In genomic region chr11:30488304-30488998, GRCh38 we compare ENCODE assay signal across 1 cellular context.
A peak's percentile ranks its signal among the peaks of the same experiment; 100 is the strongest.
TF ChIP-seq lines count a peak whose summit lies in the region.

No MANE protein-coding gene starts in this region.

TF ChIP-seq in HepG2, 621 proteins besides CTCF, POLR2A, EP300 and RAD21 (continued from another document and continues in another):
- no peak for TF ChIP-seq SRSF9 (IDR thresholded peaks at IDR 0.05; ENCODE audit: borderline replicate concordance, insufficient read depth, low read depth, low read length, poor library complexity, severe bottlenecking)
- TF ChIP-seq ZNF367 (CRISPR knock-in tag; IDR thresholded peaks at IDR 0.05; ENCODE audit: borderline replicate concordance) = no peak
- no peak for TF ChIP-seq FIP1L1 (IDR thresholded peaks at IDR 0.05; ENCODE audit: borderline replicate concordance, insufficient read depth, low read depth, low read length)
- TF ChIP-seq ZNF570 (CRISPR knock-in tag; IDR thresholded peaks at IDR 0.05; ENCODE audit: borderline replicate concordance) = no peak
- TF ChIP-seq ATF6 (CRISPR knock-in tag; conservative IDR thresholded peaks at IDR 0.05) = no peak
- no peak for TF ChIP-seq KMT2A (CRISPR knock-in tag; IDR thresholded peaks at IDR 0.05)
- no peak for TF ChIP-seq RFXAP (CRISPR knock-in tag; IDR thresholded peaks at IDR 0.05; ENCODE audit: borderline replicate concordance)
- TF ChIP-seq ZNF468 (CRISPR knock-in tag; IDR thresholded peaks at IDR 0.05) = no peak
- TF ChIP-seq CBFB (CRISPR knock-in tag; IDR thresholded peaks at IDR 0.05) = no peak
- no peak for TF ChIP-seq ZBTB7A (CRISPR knock-in tag; IDR thresholded peaks at IDR 0.05)
- no peak for TF ChIP-seq NR3C1 (CRISPR knock-in tag; IDR thresholded peaks at IDR 0.05)
- TF ChIP-seq ZNF563 (CRISPR knock-in tag; IDR thresholded peaks at IDR 0.05) = no peak
- no peak for TF ChIP-seq GATA4 (IDR thresholded peaks at IDR 0.05; ENCODE audit: borderline replicate concordance, low read depth)
- TF ChIP-seq SRSF1 (optimal IDR thresholded peaks at IDR 0.05; ENCODE audit: low read depth, low read length) = no peak
- TF ChIP-seq ZFP36L1 (CRISPR knock-in tag; IDR thresholded peaks at IDR 0.05) = no peak
- TF ChIP-seq AKNA (CRISPR knock-in tag; IDR thresholded peaks at IDR 0.05; ENCODE audit: borderline replicate concordance) = no peak
- TF ChIP-seq CERS6 (CRISPR knock-in tag; IDR thresholded peaks at IDR 0.05) = no peak
- no peak for TF ChIP-seq TIGD3 (CRISPR knock-in tag; IDR thresholded peaks at IDR 0.05; ENCODE audit: borderline replicate concordance)
- peak; percentile 43 for TF ChIP-seq TBL1XR1 (IDR thresholded peaks at IDR 0.05; ENCODE audit: borderline replicate concordance, low read length, partially characterized antibody)
- no peak for TF ChIP-seq TRIM24 (CRISPR knock-in tag; IDR thresholded peaks at IDR 0.05)
- no peak for TF ChIP-seq NFE2 (CRISPR knock-in tag; IDR thresholded peaks at IDR 0.05)
- no peak for TF ChIP-seq NPAS2 (CRISPR knock-in tag; IDR thresholded peaks at IDR 0.05; ENCODE audit: borderline replicate concordance)
- no peak for TF ChIP-seq HDAC6 (IDR thresholded peaks at IDR 0.05; ENCODE audit: low read depth, low read length)
- TF ChIP-seq SOX5 (CRISPR knock-in tag; IDR thresholded peaks at IDR 0.05; ENCODE audit: borderline replicate concordance) = peak; percentile 64; the same call in 1 of the 2 replicates
- TF ChIP-seq TAF1 (CRISPR knock-in tag; IDR thresholded peaks at IDR 0.05) = no peak
- peak; percentile 46; the same call in 1 of the 2 replicates for TF ChIP-seq ZNF503 (CRISPR knock-in tag; IDR thresholded peaks at IDR 0.05)
- no peak for TF ChIP-seq PHF5A (CRISPR knock-in tag; IDR thresholded peaks at IDR 0.05; ENCODE audit: low read depth, unreplicated experiment)
- TF ChIP-seq ZNF546 (CRISPR knock-in tag; conservative IDR thresholded peaks at IDR 0.05) = no peak
- no peak for TF ChIP-seq ZNF432 (CRISPR knock-in tag; IDR thresholded peaks at IDR 0.05; ENCODE audit: borderline replicate concordance)
- no peak for TF ChIP-seq ZNF382 (CRISPR knock-in tag; IDR thresholded peaks at IDR 0.05; ENCODE audit: borderline replicate concordance)
- no peak for TF ChIP-seq ONECUT2 (CRISPR knock-in tag; IDR thresholded peaks at IDR 0.05)
- no peak for TF ChIP-seq DNMT1 (CRISPR knock-in tag; IDR thresholded peaks at IDR 0.05)
- no peak for TF ChIP-seq ZNF510 (CRISPR knock-in tag; IDR thresholded peaks at IDR 0.05; ENCODE audit: low read depth)
- TF ChIP-seq ARNT2 (CRISPR knock-in tag; IDR thresholded peaks at IDR 0.05; ENCODE audit: low read depth) = no peak
- no peak for TF ChIP-seq ATF7-NPFF (CRISPR knock-in tag; IDR thresholded peaks at IDR 0.05; ENCODE audit: low read depth)
- no peak for TF ChIP-seq KAT7 (CRISPR knock-in tag; IDR thresholded peaks at IDR 0.05; ENCODE audit: borderline replicate concordance)
- TF ChIP-seq ZBTB33 (CRISPR knock-in tag; IDR thresholded peaks at IDR 0.05) = no peak
- no peak for TF ChIP-seq MAFG (CRISPR knock-in tag; IDR thresholded peaks at IDR 0.05)
- peak; percentile 88 for TF ChIP-seq PAXIP1 (CRISPR knock-in tag; conservative IDR thresholded peaks at IDR 0.05)
- no peak; the same call in 1 of the 2 replicates for TF ChIP-seq ZNF670 (CRISPR knock-in tag; IDR thresholded peaks at IDR 0.05; ENCODE audit: borderline replicate concordance)
- TF ChIP-seq REST (IDR thresholded peaks at IDR 0.05; ENCODE audit: borderline replicate concordance in 1 of 2, low read depth in 1 of 2, low read length in 2 of 2) = peak in 1 of 2 experiments; percentile 21; a peak in 1 of 4 replicates
